8 cellular contexts compared by ENCODE assay signal in the genomic region with DNA sequence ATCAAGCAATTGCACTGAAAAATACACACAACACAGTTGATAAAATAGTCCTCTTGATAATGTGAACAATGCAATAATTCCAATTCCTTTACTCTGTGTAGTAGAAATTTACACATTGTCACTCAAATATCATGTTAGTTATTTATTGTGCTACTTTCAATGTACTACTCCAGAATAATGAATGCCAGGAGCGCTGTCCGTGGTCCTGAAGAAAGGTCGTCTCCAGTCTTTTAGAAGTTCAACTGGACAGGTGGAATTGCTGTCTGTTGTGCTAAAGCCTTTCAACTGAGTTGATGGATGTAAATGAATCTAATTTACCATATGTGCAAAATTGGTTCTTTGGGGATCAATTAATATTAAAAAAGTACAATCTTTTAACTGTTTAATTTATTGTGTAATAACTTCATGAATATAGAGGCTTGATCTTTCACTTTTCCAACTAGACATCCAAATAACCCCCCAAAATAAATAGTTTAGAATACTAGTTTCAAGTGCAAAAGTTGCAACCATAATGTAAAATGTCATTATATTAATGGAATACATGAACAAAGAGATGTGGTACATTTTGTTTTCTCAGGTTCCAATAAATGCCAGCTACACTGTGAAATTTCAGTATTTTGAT. TPM values are rescaled to one million over a fixed set of nuclear protein-coding genes. Genes with fewer than 3 reads are reported as not detected.
DNase-seq lines count a peak whose midpoint lies in the region; ATAC-seq and TF ChIP-seq lines count a peak whose summit lies in the region.

No MANE protein-coding gene starts in this region.

- no peaks in the 10 kb centered on the region for H3K36me3 ChIP-seq in HEK293 (ENCODE audit: control insufficient read depth in 2 of 2, insufficient read depth in 1 of 2, low read length in 2 of 2)

- peaks cover 79% of the 10 kb centered on the region for H3K27me3 ChIP-seq in foreskin keratinocyte

- DNase-seq in AG10803 (ENCODE audit: low read depth) (peak; percentile 40), T1000 (lab: John Stamatoyannopoulos, UW) (peak; percentile 32), foreskin keratinocyte (peak in 1 of 2 donors; percentile 49), NCI-H774 (lab: John Stamatoyannopoulos, UW) (no peak)
- peak; percentile 20 for DNase-seq in stimulated activated CD4-positive, alpha-beta T cell treated with anti-CD3 and anti-CD28 coated beads, Interleukin-4, amount 100 ng/mL, for 1 hour

- POLR2A ChIA-PET in HEK293 (lab: Yijun Ruan, JAX) = no interaction called here

- TF ChIP-seq CTCF in AG10803 (conservative IDR thresholded peaks at IDR 0.05; ENCODE audit: low read length) (no peak), HEK293 (tag by site-specific recombination; IDR thresholded peaks at IDR 0.05) (no peak), foreskin keratinocyte (conservative IDR thresholded peaks at IDR 0.05) (no peak)

- H3K4me3 ChIP-seq in AG10803 (ENCODE audit: low read length) = no peak overlapping the region
- no peak overlapping the region for H3K4me3 ChIP-seq in HEK293 (ENCODE audit: low read depth, low read length)

- no peaks in the 10 kb centered on the region for H3K9me3 ChIP-seq in HEK293 (ENCODE audit: control insufficient read depth, insufficient read depth, low read depth, low read length)

- no peak overlapping the region for H3K27ac ChIP-seq in HEK293 (ENCODE audit: extremely low read depth, low read depth, low read length)
- H3K27ac ChIP-seq in foreskin keratinocyte = no peak overlapping the region

- CTCF ChIA-PET in HEK293 (lab: Yijun Ruan, JAX) = interaction anchor here (0.7 kb wide), 1 partner anchor 1763 kb away, joined by 3 read pairs; no protein-coding TSS in a partner anchor

- H3K4me1 ChIP-seq in HEK293 (ENCODE audit: control insufficient read depth, insufficient read depth, low read length) = peaks cover 4% of the 10 kb centered on the region
- H3K4me1 ChIP-seq in foreskin keratinocyte = no peaks in the 10 kb centered on the region

- peak; percentile 19 for ATAC-seq in foreskin keratinocyte
- no peak for ATAC-seq in GM21515 (IDR thresholded peaks at IDR 0.05; ENCODE audit: unreplicated experiment)
- no peak for ATAC-seq in GM21619 (IDR thresholded peaks at IDR 0.05; ENCODE audit: unreplicated experiment)

TF ChIP-seq in HEK293, 187 proteins besides CTCF, POLR2A, EP300 and RAD21:
- no peak for TF ChIP-seq ZNF23 (tag by site-specific recombination; IDR thresholded peaks at IDR 0.05; ENCODE audit: borderline replicate concordance)
- TF ChIP-seq MEIS1 (CRISPR knock-in tag; IDR thresholded peaks at IDR 0.05; ENCODE audit: borderline replicate concordance) = peak; percentile 56; the same call in 1 of the 2 replicates
- TF ChIP-seq TRIM28 (IDR thresholded peaks at IDR 0.05; ENCODE audit: borderline replicate concordance, low read length) = peak; percentile 13; the same call in 1 of the 2 replicates
- TF ChIP-seq, protein P1, sequence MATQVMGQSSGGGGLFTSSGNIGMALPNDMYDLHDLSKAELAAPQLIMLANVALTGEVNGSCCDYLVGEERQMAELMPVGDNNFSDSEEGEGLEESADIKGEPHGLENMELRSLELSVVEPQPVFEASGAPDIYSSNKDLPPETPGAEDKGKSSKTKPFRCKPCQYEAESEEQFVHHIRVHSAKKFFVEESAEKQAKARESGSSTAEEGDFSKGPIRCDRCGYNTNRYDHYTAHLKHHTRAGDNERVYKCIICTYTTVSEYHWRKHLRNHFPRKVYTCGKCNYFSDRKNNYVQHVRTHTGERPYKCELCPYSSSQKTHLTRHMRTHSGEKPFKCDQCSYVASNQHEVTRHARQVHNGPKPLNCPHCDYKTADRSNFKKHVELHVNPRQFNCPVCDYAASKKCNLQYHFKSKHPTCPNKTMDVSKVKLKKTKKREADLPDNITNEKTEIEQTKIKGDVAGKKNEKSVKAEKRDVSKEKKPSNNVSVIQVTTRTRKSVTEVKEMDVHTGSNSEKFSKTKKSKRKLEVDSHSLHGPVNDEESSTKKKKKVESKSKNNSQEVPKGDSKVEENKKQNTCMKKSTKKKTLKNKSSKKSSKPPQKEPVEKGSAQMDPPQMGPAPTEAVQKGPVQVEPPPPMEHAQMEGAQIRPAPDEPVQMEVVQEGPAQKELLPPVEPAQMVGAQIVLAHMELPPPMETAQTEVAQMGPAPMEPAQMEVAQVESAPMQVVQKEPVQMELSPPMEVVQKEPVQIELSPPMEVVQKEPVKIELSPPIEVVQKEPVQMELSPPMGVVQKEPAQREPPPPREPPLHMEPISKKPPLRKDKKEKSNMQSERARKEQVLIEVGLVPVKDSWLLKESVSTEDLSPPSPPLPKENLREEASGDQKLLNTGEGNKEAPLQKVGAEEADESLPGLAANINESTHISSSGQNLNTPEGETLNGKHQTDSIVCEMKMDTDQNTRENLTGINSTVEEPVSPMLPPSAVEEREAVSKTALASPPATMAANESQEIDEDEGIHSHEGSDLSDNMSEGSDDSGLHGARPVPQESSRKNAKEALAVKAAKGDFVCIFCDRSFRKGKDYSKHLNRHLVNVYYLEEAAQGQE (tag by site-specific recombination; IDR thresholded peaks at IDR 0.05) = peak; percentile 96

RNA-seq across cellular contexts. Expression of a gene that starts 3.2 kb away (rescaled TPM):
- not detected in 2 replicates for total RNA-seq in foreskin keratinocyte
- polyA plus RNA-seq in foreskin keratinocyte = not detected in 2 replicates
